In genomic region chr9:86945868-86946711, GRCh38 we compare ENCODE assay signal across 8 cellular contexts. TPM values are rescaled to one million over a fixed set of nuclear protein-coding genes. Genes with fewer than 3 reads are reported as not detected.
DNase-seq lines count a peak whose midpoint lies in the region; ATAC-seq, FAIRE-seq and TF ChIP-seq lines count a peak whose summit lies in the region.

No MANE protein-coding gene starts in this region.

- ATAC-seq in HG02759 (IDR thresholded peaks at IDR 0.05; ENCODE audit: unreplicated experiment) = peak; percentile 53

- no peaks in the 10 kb centered on the region for H3K9me3 ChIP-seq in mononuclear cell (ENCODE audit: low read depth, low read length)

- DNase-seq in GM12891 (ENCODE audit: insufficient read length, low spot score) (peak; percentile 28), NCI-H460 (ENCODE audit: extremely low read depth, low read depth) (peak; percentile 56), activated T-cell treated with anti-CD3 and anti-CD28 coated beads for 4 hours (peak; percentile 54), epithelial cell of prostate (ENCODE audit: low read depth, low spot score) (peak; percentile 60), NCI-H524 treated with DMSO at 0.1 percent for 48 hours (lab: John Stamatoyannopoulos, UW) (no peak)
- DNase-seq in stimulated activated CD8-positive, alpha-beta memory T cell treated with anti-CD3 and anti-CD28 coated beads, Interleukin-4, amount 100 ng/mL, for 24 hours (ENCODE audit: low read depth) = peak; percentile 52

- no peak for FAIRE-seq in GM12891 (lab: Jason Lieb, UNC)

- TF ChIP-seq POLR2A in GM12891 (IDR thresholded peaks at IDR 0.05; ENCODE audit: low read depth, low read length) = no peak

- peaks cover 29% of the 10 kb centered on the region for H3K4me1 ChIP-seq in mononuclear cell (ENCODE audit: insufficient read depth, low read length)

- peaks cover 45% of the 10 kb centered on the region for H3K27me3 ChIP-seq in mononuclear cell (ENCODE audit: insufficient read depth, low read length)

- peak overlapping the region; percentile 54 for H3K4me3 ChIP-seq in mononuclear cell (ENCODE audit: low read length)

- no peak overlapping the region for H3K27ac ChIP-seq in epithelial cell of prostate

TF ChIP-seq in GM12891, 5 proteins besides CTCF, POLR2A, EP300 and RAD21:
- TF ChIP-seq TAF1 (IDR thresholded peaks at IDR 0.05; ENCODE audit: low read depth, low read length) (no peak), POU2F2 (IDR thresholded peaks at IDR 0.05; ENCODE audit: low read depth, low read length) (no peak), POLR2AphosphoS5 (IDR thresholded peaks at IDR 0.05; ENCODE audit: low read depth, low read length) (no peak), PAX5 (IDR thresholded peaks at IDR 0.05; ENCODE audit: insufficient read depth, low read length, severe bottlenecking) (no peak), SPI1 (IDR thresholded peaks at IDR 0.05; ENCODE audit: low read depth, low read length) (no peak)
TF ChIP-seq in GM12891: peak in this region for 0.

RNA-seq across cellular contexts. Expression of gene GAS1, which starts 1.2 kb away (rescaled TPM):
- not detected for polyA plus RNA-seq in GM12891 (2012; ENCODE audit: low read depth, missing spikeins)
- total RNA-seq in NCI-H460 (2014; rRNA removed; shearing (Covaris generic)) = 5.0 and 5.4 TPM in 2 replicates
- polyA plus RNA-seq in NCI-H460 (2014; cell fraction: nucleus; rRNA removed) = 9.7 and 16.0 TPM in 2 replicates
- 0.63 TPM for total RNA-seq in mononuclear cell
